In the genomic region with DNA sequence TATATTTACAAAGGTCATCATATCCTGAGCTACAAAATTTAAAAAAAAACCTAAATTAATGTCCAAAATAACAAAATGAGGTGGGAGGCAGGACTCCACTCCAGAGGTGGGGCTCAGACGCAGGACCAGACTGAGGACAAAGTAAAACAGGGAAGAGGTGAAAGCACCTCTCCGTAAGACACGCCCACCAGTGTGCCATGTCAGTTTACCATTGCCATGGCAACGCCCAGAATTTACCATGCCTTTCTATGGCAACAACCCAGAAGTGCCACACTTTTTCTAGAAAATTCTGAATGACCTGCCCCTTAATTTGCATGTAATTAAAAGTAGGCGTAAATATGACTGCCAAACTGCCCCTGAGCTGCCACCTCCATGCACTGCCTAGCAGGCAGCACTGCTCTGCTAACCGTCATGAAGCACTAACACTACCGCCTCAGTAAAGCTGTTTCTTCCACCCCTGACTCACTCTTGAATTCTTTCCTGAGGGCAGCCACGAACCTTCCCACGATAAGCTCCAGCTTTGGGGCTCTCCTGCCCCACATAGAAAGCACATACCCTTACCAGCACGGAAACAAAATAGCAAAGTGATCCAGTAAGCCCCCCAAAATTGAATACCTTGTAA, we compare ENCODE assay signal across 1 cellular context.
TF ChIP-seq lines count a peak whose summit lies in the region.

No MANE protein-coding gene starts in this region.

TF ChIP-seq in GM23338, 12 proteins besides CTCF, POLR2A, EP300 and RAD21 (continued from another document):
- TF ChIP-seq ZNF462 (CRISPR knock-in tag; IDR thresholded peaks at IDR 0.05) (no peak), POLR2AphosphoS5 (IDR thresholded peaks at IDR 0.05; ENCODE audit: low read depth) (no peak)
